Comparison of ENCODE assay signal across 26 cellular contexts in genomic region chr12:80211671-80212070, GRCh38.
"Had no signal": no experiment of that assay in that cellular context is flagged by ENCODE, and none has a peak within 500 bp of the region (broad histone marks: within the 10 kb centered on the region; RNA-seq: fewer than 3 reads in every experiment).

No MANE protein-coding gene starts in this region.

- ATAC-seq: activated naive CD4-positive, alpha-beta T cell treated with anti-CD3 and anti-CD28 coated beads, Interleukin-2, amount 50 U/mL, for 72 hours; activated naive CD8-positive, alpha-beta T cell treated with anti-CD3 and anti-CD28 coated beads, Interleukin-2, amount 50 U/mL, for 24 hours; activated T-cell treated with anti-CD3 and anti-CD28 coated beads, Interleukin-2, amount 50 U/mL, for 4 hours; body of pancreas; T-cell had no signal

- H3K36me3 ChIP-seq: ascending aorta had no signal

- H3K9me3 ChIP-seq: ascending aorta, body of pancreas had no signal

- DNase-seq: activated CD4-positive, alpha-beta memory T cell treated with anti-CD3 and anti-CD28 coated beads for 36 hours; activated CD4-positive, alpha-beta T cell treated with anti-CD3 and anti-CD28 coated beads, Interleukin-2, amount 10 ng/mL, durations not matched to agents 7 days and 5 days; activated CD4-positive, CD25-positive, alpha-beta regulatory T cell; activated CD8-positive, alpha-beta memory T cell treated with anti-CD3 and anti-CD28 coated beads for 24 hours; activated effector memory CD4-positive, alpha-beta T cell treated with anti-CD3 and anti-CD28 coated beads, Interleukin-2, amount 50 U/mL, for 16 hours; activated naive CD4-positive, alpha-beta T cell treated with Interleukin-2 at 50 U/mL for 16 hours; activated naive CD8-positive, alpha-beta T cell treated with anti-CD3 and anti-CD28 coated beads, Interleukin-2, amount 50 U/mL, for 24 hours; activated T-cell treated with anti-CD3 and anti-CD28 coated beads, Interleukin-2, amount 50 U/mL, for 4 hours; amniotic stem cell; body of pancreas; MM.1S; NCI-H1105; NCI-H1436; NCI-H1694 treated with DMSO at 0.1 percent for 48 hours; NCI-H2029 treated with DMSO at 0.1 percent for 48 hours; NCI-H345; NCI-H510A; NCI-H526 treated with DMSO at 0.1 percent for 48 hours; NCI-H82; SIG-M5; T-cell; T-helper 2 cell; T1000 had no signal

- H3K27ac ChIP-seq: ascending aorta, body of pancreas, SK-N-MC had no signal

- H3K4me3 ChIP-seq: ascending aorta, body of pancreas, SK-N-MC had no signal

- H3K27me3 ChIP-seq: ascending aorta, body of pancreas had no signal

- H3K4me1 ChIP-seq: ascending aorta, body of pancreas had no signal
